8 cellular contexts compared by ENCODE assay signal in the genomic region with DNA sequence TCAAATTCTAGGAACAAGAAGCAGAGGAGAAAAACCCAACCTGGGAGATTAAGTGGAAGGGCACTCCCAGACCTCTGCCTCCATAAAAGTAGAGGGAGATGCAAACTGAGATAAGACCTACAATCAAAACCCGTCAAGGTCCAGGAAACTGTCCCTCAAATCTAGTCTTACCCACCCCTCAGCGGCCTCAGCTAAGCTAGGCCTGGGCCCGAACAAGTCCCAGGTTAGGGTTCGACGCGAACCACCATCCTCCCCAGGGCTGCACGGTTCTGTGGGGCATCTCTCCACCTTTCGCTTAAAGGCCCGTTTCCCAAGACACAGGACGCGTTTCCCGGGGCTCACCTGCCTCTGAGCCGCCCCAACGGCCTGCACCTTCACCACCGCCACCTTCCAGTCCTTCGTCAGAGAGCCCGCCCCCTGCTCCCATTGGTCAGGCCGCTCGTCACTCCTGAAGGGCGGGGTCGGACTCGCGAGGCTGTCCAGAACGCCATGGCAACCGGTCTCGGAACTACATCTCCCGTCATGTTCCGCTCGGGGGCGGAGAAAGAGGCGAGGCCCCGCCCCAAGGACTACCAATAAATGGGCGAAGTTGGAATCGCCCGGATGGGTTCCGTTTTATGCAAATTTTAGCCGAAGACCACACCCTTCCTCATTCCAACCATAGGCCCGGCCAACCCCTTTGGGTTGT. TPM values are rescaled to one million over a fixed set of nuclear protein-coding genes. Genes with fewer than 3 reads are reported as not detected.
DNase-seq lines count a peak whose midpoint lies in the region; ATAC-seq lines count a peak whose summit lies in the region.

CRYZL1 (minus strand) TSS at position 403 of the 688 bp plus-strand sequence. CDS start 10,190 bp downstream, outside the sequence.

- peaks cover 4% of the 10 kb centered on the region for H3K36me3 Mint-ChIP-seq in effector memory CD8-positive, alpha-beta T cell (ENCODE audit: insufficient read depth)

- H3K27ac Mint-ChIP-seq in effector memory CD8-positive, alpha-beta T cell: peak within 1 kb of the TSS; percentile 75 to 93

- ATAC-seq in GM21360 (IDR thresholded peaks at IDR 0.05; ENCODE audit: unreplicated experiment): peak; percentile 82
- ATAC-seq in effector memory CD8-positive, alpha-beta T cell (replicated peaks): peak; percentile 78

- peak within 1 kb of the TSS; percentile 81 to 85 for H3K4me3 Mint-ChIP-seq in effector memory CD8-positive, alpha-beta T cell

- DNase-seq in COLO668 (lab: John Stamatoyannopoulos, UW; ENCODE audit: unreplicated experiment) (peak; percentile 100), HT1080 (ENCODE audit: low read depth) (peak; percentile 99), NOMO-1 treated with DMSO at 0.1 percent for 48 hours (lab: John Stamatoyannopoulos, UW; ENCODE audit: unreplicated experiment) (peak; percentile 100), medulla oblongata (ENCODE audit: extremely low spot score) (peak; percentile 100)
- peak; percentile 100 for DNase-seq in activated CD8-positive, alpha-beta memory T cell treated with anti-CD3 and anti-CD28 coated beads for 4 hours (ENCODE audit: low read depth in 2 of 2)
- DNase-seq in effector memory CD8-positive, alpha-beta T cell: peak; percentile 100
- DNase-seq in stimulated activated CD8-positive, alpha-beta memory T cell treated with anti-CD3 and anti-CD28 coated beads, Interleukin-12 subunit alpha, Interleukin-12 subunit beta, amount 100 ng/mL, for 1 hour (ENCODE audit: low read depth): peak; percentile 100

- peaks cover 18% of the 10 kb centered on the region in 2 donors for H3K4me1 Mint-ChIP-seq in effector memory CD8-positive, alpha-beta T cell (ENCODE audit: low read depth in 2 of 2)

- H3K9me3 Mint-ChIP-seq in effector memory CD8-positive, alpha-beta T cell: no peaks in the 10 kb centered on the region

- H3K27me3 Mint-ChIP-seq in effector memory CD8-positive, alpha-beta T cell: peaks cover 0 to 17% of the 10 kb centered on the region in 2 donors

RNA-seq across cellular contexts. Expression of gene CRYZL1, which starts in this region (rescaled TPM):
- 8.1 and 23.2 TPM in 2 replicates for total RNA-seq in HT1080 (2014; rRNA removed; shearing (Covaris generic))
- polyA plus RNA-seq in HT1080 (2015; cell fraction: cytosol; rRNA removed): 25.4 and 27.7 TPM in 2 replicates
- 54.2 and 66.2 TPM in 2 replicates for polyA plus RNA-seq in HT1080 (2015; cell fraction: nucleus; rRNA removed)

Comparison
In these comparisons a context has a peak if more than half of its experiments do, and no peak if none do; other contexts are left out.
1. Peak in every context shown above with its lines: DNase-seq and ATAC-seq.